In genomic region chr16:52074133-52074532, GRCh38 we compare ENCODE assay signal across 14 cellular contexts.
DNase-seq lines count a peak whose midpoint lies in the region; TF ChIP-seq lines count a peak whose summit lies in the region.
"Had no signal": no experiment of that assay in that cellular context is flagged by ENCODE, and none has a peak within 500 bp of the region (broad histone marks: within the 10 kb centered on the region; RNA-seq: fewer than 3 reads in every experiment).

No MANE protein-coding gene starts in this region.

- H3K36me3 ChIP-seq in A673 (ENCODE audit: insufficient read depth, low read length, poor library complexity, severe bottlenecking): no peaks in the 10 kb centered on the region
- H3K36me3 ChIP-seq: BLaER1 had no signal

- DNase-seq in A673 (ENCODE audit: low spot score): peak; percentile 28
- DNase-seq in COLO829 (ENCODE audit: low spot score): peak; percentile 6
- peak; percentile 10 for DNase-seq in epithelial cell of esophagus (ENCODE audit: low read depth)
- DNase-seq in foreskin melanocyte: peak; percentile 62
- DNase-seq in DMS79 treated with DMSO at 0.1 percent for 48 hours (lab: John Stamatoyannopoulos, UW): no peak
- DNase-seq in middle frontal gyrus (ENCODE audit: extremely low spot score, low spot score): no peak
- DNase-seq: CD4-positive, CD25-positive, alpha-beta regulatory T cell; CD8-positive, alpha-beta T cell; EL; GDM1; H9 had no signal

- intact Hi-C loops in A673 (cut with micrococcal nuclease; ENCODE audit: unreplicated experiment): loop anchor here (10.0 kb wide), 1 partner anchor 381 kb away; no protein-coding TSS in a partner anchor

- H3K9me3 ChIP-seq in A673 (ENCODE audit: low read depth, low read length, poor library complexity, severe bottlenecking): no peaks in the 10 kb centered on the region
- H3K9me3 ChIP-seq: BLaER1 had no signal

- BruUV-seq in A673 (replicated peaks; lab: Mats Ljungman, UMichigan): no TSS peak

- H3K4me1 ChIP-seq in A673 (ENCODE audit: insufficient read depth, low read length, poor library complexity, severe bottlenecking): peaks cover 3% of the 10 kb centered on the region
- H3K4me1 ChIP-seq: BLaER1 had no signal

- CTCF ChIA-PET in A673 (lab: Charles Lee): no interaction called here

- no peak overlapping the region for H3K27ac ChIP-seq in A673 (ENCODE audit: low read depth, low read length, poor library complexity, severe bottlenecking)
- H3K27ac ChIP-seq: BLaER1, C4-2B had no signal

- POLR2A ChIA-PET in A673 (lab: Charles Lee; ENCODE audit: low non-redundant PET): no interaction called here

- H3K27me3 ChIP-seq in A673 (replicated peaks; ENCODE audit: insufficient read depth, low read depth, low read length, poor library complexity): peaks cover 6% of the 10 kb centered on the region
- H3K27me3 ChIP-seq: BLaER1 had no signal

- TF ChIP-seq CTCF in A673 (conservative IDR thresholded peaks at IDR 0.05; ENCODE audit: low read depth, low read length) (no peak), epithelial cell of esophagus (IDR thresholded peaks at IDR 0.05; ENCODE audit: insufficient read depth, low read depth, low read length, missing control alignments) (no peak)

- H3K4me3 ChIP-seq in A673 (ENCODE audit: low read depth, low read length, poor library complexity, severe bottlenecking): no peak overlapping the region
- no peak overlapping the region for H3K4me3 ChIP-seq in epithelial cell of esophagus (ENCODE audit: low read length)
- H3K4me3 ChIP-seq: BLaER1, GM23338 had no signal

Comparison
In these comparisons a context has a peak if more than half of its experiments do, and no peak if none do; other contexts are left out.
1. DNase-seq: peak in A673 (single experiment), COLO829 (single experiment), epithelial cell of esophagus (single experiment) and foreskin melanocyte (single experiment); none in DMS79 treated with DMSO at 0.1 percent for 48 hours (single experiment) and middle frontal gyrus (single experiment).